Comparison of ENCODE assay signal across 8 cellular contexts in genomic region chr16:89363621-89364393, GRCh38.
DNase-seq lines count a peak whose midpoint lies in the region; ATAC-seq and TF ChIP-seq lines count a peak whose summit lies in the region.

No MANE protein-coding gene starts in this region.

- peak; percentile 43 for ATAC-seq in activated T-helper 17 cell treated with anti-CD3 and anti-CD28 coated beads, Interleukin-2, amount 50 U/mL, for 72 hours (replicated peaks)
- ATAC-seq in left ventricle myocardium superior (peak; percentile 55), HG02973 (IDR thresholded peaks at IDR 0.05; ENCODE audit: unreplicated experiment) (no peak)
- ATAC-seq in stimulated activated effector memory CD8-positive, alpha-beta T cell treated with anti-CD3 and anti-CD28 coated beads, Interleukin-12 subunit alpha, Interleukin-12 subunit beta, amount 100 ng/mL, for 72 hours: peak; percentile 36

- intact Hi-C loops in left ventricle myocardium superior (cut with micrococcal nuclease): no loop called here
- intact Hi-C loops in vagina (cut with DNase I): no loop called here

- H3K36me3 Mint-ChIP-seq in CD8-positive, alpha-beta memory T cell: peaks cover 0 to 21% (median 3%) of the 10 kb centered on the region in 3 donors
- peaks cover 33% of the 10 kb centered on the region for H3K36me3 Mint-ChIP-seq in activated T-helper 17 cell treated with anti-CD3 and anti-CD28 coated beads, Interleukin-2, amount 50 U/mL, for 72 hours (ENCODE audit: low read depth)
- H3K36me3 Mint-ChIP-seq in stimulated activated effector memory CD8-positive, alpha-beta T cell treated with anti-CD3 and anti-CD28 coated beads, Interleukin-12 subunit alpha, Interleukin-12 subunit beta, amount 100 ng/mL, for 72 hours: peaks cover 52% of the 10 kb centered on the region

- peak overlapping the region; percentile 77 to 96 (median 86) for H3K27ac Mint-ChIP-seq in CD8-positive, alpha-beta memory T cell
- H3K27ac Mint-ChIP-seq in activated T-helper 17 cell treated with anti-CD3 and anti-CD28 coated beads, Interleukin-2, amount 50 U/mL, for 72 hours: peak overlapping the region; percentile 83
- peak overlapping the region; percentile 89 for H3K27ac Mint-ChIP-seq in stimulated activated effector memory CD8-positive, alpha-beta T cell treated with anti-CD3 and anti-CD28 coated beads, Interleukin-12 subunit alpha, Interleukin-12 subunit beta, amount 100 ng/mL, for 72 hours

- H3K9me3 Mint-ChIP-seq in CD8-positive, alpha-beta memory T cell: no peaks in the 10 kb centered on the region
- H3K9me3 Mint-ChIP-seq in activated T-helper 17 cell treated with anti-CD3 and anti-CD28 coated beads, Interleukin-2, amount 50 U/mL, for 72 hours: no peaks in the 10 kb centered on the region
- H3K9me3 Mint-ChIP-seq in stimulated activated effector memory CD8-positive, alpha-beta T cell treated with anti-CD3 and anti-CD28 coated beads, Interleukin-12 subunit alpha, Interleukin-12 subunit beta, amount 100 ng/mL, for 72 hours: no peaks in the 10 kb centered on the region

- POLR2A ChIA-PET in CD8-positive, alpha-beta memory T cell (lab: Charles Lee): no interaction called here

- no peak overlapping the region for H3K27ac ChIP-seq in CD8-positive, alpha-beta memory T cell (ENCODE audit: low read depth, low read length)
- H3K27ac ChIP-seq in vagina: no peak overlapping the region

- H3K36me3 ChIP-seq in CD8-positive, alpha-beta memory T cell (ENCODE audit: insufficient read depth, low read length): no peaks in the 10 kb centered on the region
- no peaks in the 10 kb centered on the region for H3K36me3 ChIP-seq in vagina

- peaks cover 82% of the 10 kb centered on the region for H3K4me1 ChIP-seq in CD8-positive, alpha-beta memory T cell (ENCODE audit: insufficient read depth, low read length)
- peaks cover 97% of the 10 kb centered on the region for H3K4me1 ChIP-seq in vagina

- TF ChIP-seq CTCF in NB4 (IDR thresholded peaks at IDR 0.05; ENCODE audit: low read depth, low read length) (no peak), vagina (IDR thresholded peaks at IDR 0.05) (no peak)

- peak in 4 of 5 donors; percentile 27 to 69 (median 34) for DNase-seq in CD8-positive, alpha-beta memory T cell
- DNase-seq in NB4 (ENCODE audit: low read depth) (peak; percentile 82), left ventricle myocardium superior (peak; percentile 44), vagina (ENCODE audit: extremely low spot score in 2 of 2) (no peak)
- peak in 1 of 2 donors; percentile 61 for DNase-seq in stimulated activated effector memory CD8-positive, alpha-beta T cell treated with anti-CD3 and anti-CD28 coated beads, Interleukin-12 subunit alpha, Interleukin-12 subunit beta, amount 100 ng/mL, for 72 hours (ENCODE audit: low spot score in 2 of 2)
- no peak for DNase-seq in activated CD4-positive, CD25-positive, alpha-beta regulatory T cell (lab: John Stamatoyannopoulos, UW)

- H3K4me3 Mint-ChIP-seq in CD8-positive, alpha-beta memory T cell: peak overlapping the region; percentile 19 to 88 (median 66)
- peak overlapping the region; percentile 80 for H3K4me3 Mint-ChIP-seq in activated T-helper 17 cell treated with anti-CD3 and anti-CD28 coated beads, Interleukin-2, amount 50 U/mL, for 72 hours
- H3K4me3 Mint-ChIP-seq in stimulated activated effector memory CD8-positive, alpha-beta T cell treated with anti-CD3 and anti-CD28 coated beads, Interleukin-12 subunit alpha, Interleukin-12 subunit beta, amount 100 ng/mL, for 72 hours: peak overlapping the region; percentile 58

- H3K4me3 ChIP-seq in CD8-positive, alpha-beta memory T cell (ENCODE audit: low read length): no peak overlapping the region
- no peak overlapping the region for H3K4me3 ChIP-seq in NB4 (ENCODE audit: low read depth, low read length)
- H3K4me3 ChIP-seq in vagina: no peak overlapping the region

- no peaks in the 10 kb centered on the region for H3K9me3 ChIP-seq in CD8-positive, alpha-beta memory T cell (ENCODE audit: low read length)
- H3K9me3 ChIP-seq in vagina: no peaks in the 10 kb centered on the region

- CTCF ChIA-PET in CD8-positive, alpha-beta memory T cell (lab: Charles Lee): interaction anchor here (1.1 kb wide), 1 partner anchor 13 kb away, joined by 3 read pairs; no protein-coding TSS in a partner anchor

- no peak for TF ChIP-seq POLR2A in NB4 (IDR thresholded peaks at IDR 0.05; ENCODE audit: extremely low read depth, insufficient read length)
- TF ChIP-seq POLR2A in vagina (IDR thresholded peaks at IDR 0.05): no peak

- peaks cover 85 to 96% (median 95%) of the 10 kb centered on the region in 3 donors for H3K4me1 Mint-ChIP-seq in CD8-positive, alpha-beta memory T cell
- peaks cover 78% of the 10 kb centered on the region for H3K4me1 Mint-ChIP-seq in activated T-helper 17 cell treated with anti-CD3 and anti-CD28 coated beads, Interleukin-2, amount 50 U/mL, for 72 hours
- H3K4me1 Mint-ChIP-seq in stimulated activated effector memory CD8-positive, alpha-beta T cell treated with anti-CD3 and anti-CD28 coated beads, Interleukin-12 subunit alpha, Interleukin-12 subunit beta, amount 100 ng/mL, for 72 hours: peaks cover 95% of the 10 kb centered on the region

- H3K27me3 Mint-ChIP-seq in CD8-positive, alpha-beta memory T cell: peaks cover 0 to 2% of the 10 kb centered on the region in 2 donors
- no peaks in the 10 kb centered on the region for H3K27me3 Mint-ChIP-seq in activated T-helper 17 cell treated with anti-CD3 and anti-CD28 coated beads, Interleukin-2, amount 50 U/mL, for 72 hours

- H3K27me3 ChIP-seq in CD8-positive, alpha-beta memory T cell (ENCODE audit: insufficient read depth, low read length, poor library complexity, severe bottlenecking): no peaks in the 10 kb centered on the region
- no peaks in the 10 kb centered on the region for H3K27me3 ChIP-seq in vagina

Comparison
In these comparisons a context has a peak if more than half of its experiments do, and no peak if none do; other contexts are left out.
1. DNase-seq: peak in CD8-positive, alpha-beta memory T cell (4 of 5), NB4 (single experiment) and left ventricle myocardium superior (single experiment); none in vagina (0 of 2) and activated CD4-positive, CD25-positive, alpha-beta regulatory T cell (0 of 4).
2. Peak in every context shown above with its lines, with median percentiles within 50 percentile points of each other: H3K27ac Mint-ChIP-seq and H3K4me3 Mint-ChIP-seq.